Comparison of ENCODE assay signal across 8 cellular contexts in genomic region chr11:18720086-18720810, GRCh38. TPM values are rescaled to one million over a fixed set of nuclear protein-coding genes. Genes with fewer than 3 reads are reported as not detected.
A peak's percentile ranks its signal among the peaks of the same experiment; 100 is the strongest.
DNase-seq lines count a peak whose midpoint lies in the region; ATAC-seq and TF ChIP-seq lines count a peak whose summit lies in the region.

No MANE protein-coding gene starts in this region.

- no peak overlapping the region for H3K27ac ChIP-seq in PC-3 (ENCODE audit: low read length)
- H3K27ac ChIP-seq in osteoblast (ENCODE audit: low read depth, low read length) = peak overlapping the region; percentile 41
- H3K27ac ChIP-seq in adrenal gland = peak overlapping the region in 1 of 5 donors; percentile 75
- peak overlapping the region in 2 of 4 donors; percentile 61 to 71 for H3K27ac ChIP-seq in upper lobe of left lung

- WGBS in adrenal gland, 4 donors = 88 to 91% (median 89%) methylated on average over 5 of the region's 5 CpGs
- WGBS in upper lobe of left lung, 2 donors = 68 to 93% methylated on average over 4 to 5 of the region's 5 CpGs

- H4K20me1 ChIP-seq in PC-3 (ENCODE audit: low read length) (no peaks in the 10 kb centered on the region), osteoblast (ENCODE audit: insufficient read depth, low read length) (no peaks in the 10 kb centered on the region)

- no peaks in the 10 kb centered on the region for H3K4me1 Mint-ChIP-seq in endothelial cell (ENCODE audit: unreplicated experiment)

- ATAC-seq in PC-3 (peak; percentile 19; the same call in 1 of the 2 replicates), upper lobe of left lung (ENCODE audit: low FRiP score in 2 of 2) (no peak)

- DNase-seq in PC-3 (no peak), endothelial cell (ENCODE audit: low spot score) (no peak), osteoblast (ENCODE audit: insufficient read length, low spot score, missing footprints) (peak; percentile 95), adrenal gland (no peak), AG08396 (ENCODE audit: low spot score) (no peak), NCI-H1436 (lab: John Stamatoyannopoulos, UW) (no peak), upper lobe of left lung (no peak)

- H3K79me2 ChIP-seq in PC-3 (ENCODE audit: low read length) (no peaks in the 10 kb centered on the region), osteoblast (ENCODE audit: insufficient read depth, low read length) (no peaks in the 10 kb centered on the region)

- intact Hi-C loops in PC-3 (cut with micrococcal nuclease) (no loop called here), adrenal gland (cut with DNase I) (loop anchor here in 1 of 2 donors (10.0 kb wide), 1 partner anchor 175 kb away; no protein-coding TSS in a partner anchor)

- H3K27me3 ChIP-seq in PC-3 (ENCODE audit: low read length) (no peaks in the 10 kb centered on the region), osteoblast (ENCODE audit: insufficient read depth, low read length) (no peaks in the 10 kb centered on the region), adrenal gland (no peaks in the 10 kb centered on the region), upper lobe of left lung (no peaks in the 10 kb centered on the region)

- no peaks in the 10 kb centered on the region for H3K36me3 ChIP-seq in ES-I3 (ENCODE audit: insufficient read depth, low read length)
- H3K36me3 ChIP-seq in PC-3 (ENCODE audit: low read depth, low read length) = no peaks in the 10 kb centered on the region
- no peaks in the 10 kb centered on the region for H3K36me3 ChIP-seq in osteoblast (ENCODE audit: insufficient read depth, low read length)
- no peaks in the 10 kb centered on the region for H3K36me3 ChIP-seq in adrenal gland (replicated peaks in 1 of 2)
- H3K36me3 ChIP-seq in upper lobe of left lung = no peaks in the 10 kb centered on the region

- POLR2A ChIA-PET in PC-3 (lab: Charles Lee; ENCODE audit: unreplicated experiment) = no interaction called here

- no peak overlapping the region for H3K27ac Mint-ChIP-seq in endothelial cell (ENCODE audit: unreplicated experiment)

- BruUV-seq in PC-3 (replicated peaks; lab: Mats Ljungman, UMichigan) = no TSS peak

- TF ChIP-seq CTCF in PC-3 (conservative IDR thresholded peaks at IDR 0.05; ENCODE audit: low read depth, low read length) (no peak), endothelial cell (IDR thresholded peaks at IDR 0.05; ENCODE audit: unreplicated experiment) (no peak), osteoblast (IDR thresholded peaks at IDR 0.05; ENCODE audit: extremely low read depth, low read depth, low read length) (no peak), adrenal gland (IDR thresholded peaks at IDR 0.05) (no peak), upper lobe of left lung (IDR thresholded peaks at IDR 0.05) (no peak)

- H3K27me3 Mint-ChIP-seq in endothelial cell (ENCODE audit: unreplicated experiment) = peaks cover 8% of the 10 kb centered on the region

- H3K4me3 Mint-ChIP-seq in endothelial cell (ENCODE audit: unreplicated experiment) = peak overlapping the region; percentile 88

- no peak overlapping the region for H3K4me2 ChIP-seq in PC-3 (ENCODE audit: low read length)
- H3K4me2 ChIP-seq in osteoblast (ENCODE audit: insufficient read depth, low read length) = peak overlapping the region; percentile 98

- no peaks in the 10 kb centered on the region for H3K9me3 Mint-ChIP-seq in endothelial cell (ENCODE audit: unreplicated experiment)

- H3K36me3 Mint-ChIP-seq in endothelial cell (ENCODE audit: low read depth, unreplicated experiment) = no peaks in the 10 kb centered on the region

- H2AFZ ChIP-seq in PC-3 (ENCODE audit: low read length) (no peak overlapping the region), osteoblast (ENCODE audit: low read length) (peak overlapping the region; percentile 96)

- H3K4me3 ChIP-seq in PC-3 (ENCODE audit: low read length) = no peak overlapping the region
- peak overlapping the region; percentile 80 for H3K4me3 ChIP-seq in osteoblast (ENCODE audit: insufficient read depth, low read length)
- H3K4me3 ChIP-seq in adrenal gland = no peak overlapping the region
- H3K4me3 ChIP-seq in upper lobe of left lung = peak overlapping the region in 2 of 4 donors; percentile 58 to 69

- CTCF ChIA-PET in PC-3 (lab: Charles Lee) = interaction anchor here (0.6 kb wide), 1 partner anchor 55 kb away, joined by 3 read pairs; no protein-coding TSS in a partner anchor

- no peaks in the 10 kb centered on the region for H3F3A ChIP-seq in PC-3 (ENCODE audit: low read length, unreplicated experiment)

- H3K4me1 ChIP-seq in ES-I3 (ENCODE audit: insufficient read depth, low read length) (no peaks in the 10 kb centered on the region), PC-3 (ENCODE audit: insufficient read depth, low read length) (no peaks in the 10 kb centered on the region), osteoblast (ENCODE audit: insufficient read depth, low read length) (peaks cover 17% of the 10 kb centered on the region), adrenal gland (replicated peaks in 1 of 2) (peaks cover 0 to 11% of the 10 kb centered on the region in 2 donors), upper lobe of left lung (peaks cover 9 to 19% (median 13%) of the 10 kb centered on the region in 4 donors)

- TF ChIP-seq POLR2A in adrenal gland (IDR thresholded peaks at IDR 0.05) (peak in 1 of 2 donors; percentile 1), upper lobe of left lung (IDR thresholded peaks at IDR 0.05) (no peak)

- no peaks in the 10 kb centered on the region for H3K9me3 ChIP-seq in ES-I3 (ENCODE audit: control insufficient read depth, insufficient read depth, low read length)
- no peaks in the 10 kb centered on the region for H3K9me3 ChIP-seq in PC-3 (ENCODE audit: low read length)
- H3K9me3 ChIP-seq in osteoblast (ENCODE audit: low read depth, low read length) = no peaks in the 10 kb centered on the region
- H3K9me3 ChIP-seq in adrenal gland (replicated peaks in 1 of 3) = no peaks in the 10 kb centered on the region
- H3K9me3 ChIP-seq in upper lobe of left lung = no peaks in the 10 kb centered on the region

- H3K9ac ChIP-seq in ES-I3 (ENCODE audit: low read depth, low read length) = peak overlapping the region; percentile 73; the same call in 1 of the 2 replicates
- no peak overlapping the region for H3K9ac ChIP-seq in PC-3 (ENCODE audit: low read length)

- H3K9me2 ChIP-seq in PC-3 (replicated peaks; ENCODE audit: low read length) = no peaks in the 10 kb centered on the region

- no peak for TF ChIP-seq EP300 in upper lobe of left lung (IDR thresholded peaks at IDR 0.05)

RNA-seq across cellular contexts. Expression of gene IGSF22, which starts 5.7 kb away (rescaled TPM):
- total RNA-seq in PC-3 (2014; rRNA removed) = 0.12 TPM in 1 of 2 replicates, not detected in the other
- total RNA-seq in endothelial cell (ENCODE audit: unreplicated experiment) = 0.74 TPM
- total RNA-seq in osteoblast = not detected in 2 replicates
- 1 to 10 TPM in 3 of 8 donors, under 1 TPM in 2, not detected in 3; 0.10 to 2.0 (median 1.1) TPM for total RNA-seq in adrenal gland
- polyA plus RNA-seq in adrenal gland = under 1 TPM; 0.27 to 0.97 (median 0.44) TPM
- 10 to 100 TPM in 1 of 6 donors, 1 to 10 TPM in 2, not detected in 3; 1.2 to 21.0 (median 2.1) TPM for total RNA-seq in upper lobe of left lung

RNA-seq across cellular contexts. Expression of gene TMEM86A, which starts 21.7 kb away (rescaled TPM):
- total RNA-seq in PC-3 (2014; rRNA removed) = 1.6 and 2.9 TPM in 2 replicates
- total RNA-seq in endothelial cell (ENCODE audit: unreplicated experiment) = 3.9 TPM
- 3.3 and 4.1 TPM in 2 replicates for total RNA-seq in osteoblast
- total RNA-seq in adrenal gland = 10 to 100 TPM in 2 of 8 donors, 1 to 10 TPM in 6; 3.7 to 15.8 (median 8.8) TPM
- 1 to 10 TPM; 1.8 to 3.2 (median 3.2) TPM for polyA plus RNA-seq in adrenal gland
- 10 to 100 TPM in 3 of 6 donors, 1 to 10 TPM in 3; 4.6 to 18.0 (median 8.5) TPM for total RNA-seq in upper lobe of left lung
